In the genomic region with DNA sequence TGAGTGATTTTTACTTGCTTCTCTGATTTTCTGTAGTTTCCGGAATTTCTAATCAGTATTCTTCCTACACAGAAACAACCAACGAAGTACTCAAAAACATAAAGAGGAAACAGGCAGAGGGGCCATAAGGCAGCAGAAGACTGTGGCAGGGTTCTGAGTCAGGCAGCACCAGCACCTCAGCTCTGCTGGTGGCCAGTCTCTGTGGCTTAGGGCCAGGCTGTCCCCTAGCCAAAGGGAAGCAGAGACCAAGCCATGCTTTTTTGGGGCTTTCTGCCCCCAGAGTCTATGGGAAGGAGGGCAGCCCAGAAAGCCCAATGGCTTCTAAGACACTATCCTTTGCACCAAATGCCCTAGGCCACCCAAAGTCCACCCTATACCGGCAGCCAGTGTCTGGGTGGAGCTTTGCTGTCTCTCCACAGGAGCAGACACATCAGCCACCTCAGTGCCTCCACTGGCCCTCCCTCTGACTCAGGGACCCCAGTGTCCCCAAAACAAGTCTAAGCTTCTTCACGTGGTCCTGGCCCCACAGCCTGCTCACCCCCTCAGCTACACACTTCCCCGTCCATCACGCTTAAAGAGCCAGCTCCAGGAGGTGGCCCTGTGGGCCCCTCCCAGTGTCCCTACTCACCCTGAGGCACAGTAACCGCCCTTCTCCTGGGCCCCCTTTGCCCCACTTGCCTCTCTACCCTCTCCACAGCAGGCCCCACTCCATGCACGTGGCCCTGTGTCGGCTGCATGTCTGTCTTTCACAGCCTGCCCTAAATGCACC, we compare ENCODE assay signal across 9 cellular contexts. TPM values are rescaled to one million over a fixed set of nuclear protein-coding genes. Genes with fewer than 3 reads are reported as not detected.
DNase-seq lines count a peak whose midpoint lies in the region; FAIRE-seq and TF ChIP-seq lines count a peak whose summit lies in the region.
"Had no signal": no experiment of that assay in that cellular context is flagged by ENCODE, and none has a peak within 500 bp of the region (broad histone marks: within the 10 kb centered on the region; RNA-seq: fewer than 3 reads in every experiment).

No MANE protein-coding gene starts in this region.

- H3K36me3 ChIP-seq in muscle layer of colon (ENCODE audit: insufficient read depth, low read length) = peaks cover 17% of the 10 kb centered on the region
- no peaks in the 10 kb centered on the region for H3K36me3 ChIP-seq in uterus

- intact Hi-C loops in MCF 10A (cut with micrococcal nuclease) = no loop called here
- intact Hi-C loops in uterus (cut with DNase I; ENCODE audit: low total_unique reads) = no loop called here

- TF ChIP-seq CTCF in MCF 10A (IDR thresholded peaks at IDR 0.05; ENCODE audit: unreplicated experiment) (no peak), uterus (IDR thresholded peaks at IDR 0.05) (no peak)

- H3K4me1 Mint-ChIP-seq in activated naive CD4-positive, alpha-beta T cell treated with anti-CD3 and anti-CD28 coated beads, Interleukin-2, amount 50 U/mL, for 24 hours = peaks cover 62% of the 10 kb centered on the region
- peaks cover 30% of the 10 kb centered on the region for H3K4me1 Mint-ChIP-seq in MCF 10A (ENCODE audit: insufficient read depth, unreplicated experiment)

- H3K27me3 ChIP-seq in muscle layer of colon (ENCODE audit: control insufficient read depth in 1 of 2, insufficient read depth in 2 of 2, low read length in 2 of 2) = no peaks in the 10 kb centered on the region
- H3K27me3 ChIP-seq in uterus = no peaks in the 10 kb centered on the region

- peak overlapping the region; percentile 56 for H3K27ac Mint-ChIP-seq in activated naive CD4-positive, alpha-beta T cell treated with anti-CD3 and anti-CD28 coated beads, Interleukin-2, amount 50 U/mL, for 24 hours
- peak overlapping the region; percentile 81 for H3K27ac Mint-ChIP-seq in MCF 10A (ENCODE audit: low read depth, unreplicated experiment)

- POLR2A ChIA-PET in MCF 10A (lab: Yijun Ruan, JAX) = interaction anchor here (0.9 to 3.4 kb wide), 2 partner anchors 45 to 49 kb away, joined by 3 to 9 read pairs; a partner anchor contains a TSS

- no peaks in the 10 kb centered on the region for H3K9me3 Mint-ChIP-seq in activated naive CD4-positive, alpha-beta T cell treated with anti-CD3 and anti-CD28 coated beads, Interleukin-2, amount 50 U/mL, for 24 hours
- H3K9me3 Mint-ChIP-seq in MCF 10A (ENCODE audit: unreplicated experiment) = no peaks in the 10 kb centered on the region

- CTCF ChIA-PET in MCF 10A (lab: Yijun Ruan, JAX) = no interaction called here

- peak overlapping the region; percentile 58 for H3K27ac ChIP-seq in muscle layer of colon (ENCODE audit: low read depth, low read length)
- peak overlapping the region; percentile 75 to 93 for H3K27ac ChIP-seq in uterus

- peak overlapping the region; percentile 0 for H3K9ac ChIP-seq in muscle layer of colon (ENCODE audit: low read length)

- H3K4me3 ChIP-seq in muscle layer of colon (ENCODE audit: low read depth in 1 of 2, low read length in 2 of 2) (no peak overlapping the region), uterus (no peak overlapping the region)

- no peak for DNase-seq in activated naive CD4-positive, alpha-beta T cell treated with anti-CD3 and anti-CD28 coated beads, Interleukin-2, amount 50 U/mL, for 16 hours
- DNase-seq in MCF 10A (ENCODE audit: unreplicated experiment) = no peak
- DNase-seq in uterus = no peak
- DNase-seq in HTR-8/SVneo (ENCODE audit: insufficient read length, low spot score) = no peak
- no peak for DNase-seq in foreskin melanocyte
- no peak for DNase-seq in COLO829 (ENCODE audit: low spot score)
- DNase-seq: NCI-H2107 had no signal

- H3K4me1 ChIP-seq in muscle layer of colon (ENCODE audit: insufficient read depth, low read length) = peaks cover 90% of the 10 kb centered on the region
- H3K4me1 ChIP-seq in uterus = peaks cover 14 to 50% of the 10 kb centered on the region in 2 donors

- BruUV-seq in MCF 10A (replicated peaks; lab: Mats Ljungman, UMichigan) = no TSS peak

- H3K27me3 Mint-ChIP-seq in activated naive CD4-positive, alpha-beta T cell treated with anti-CD3 and anti-CD28 coated beads, Interleukin-2, amount 50 U/mL, for 24 hours = no peaks in the 10 kb centered on the region
- no peaks in the 10 kb centered on the region for H3K27me3 Mint-ChIP-seq in MCF 10A (ENCODE audit: insufficient read depth, unreplicated experiment)

- TF ChIP-seq POLR2A in uterus (IDR thresholded peaks at IDR 0.05) = no peak

- no peaks in the 10 kb centered on the region for H3K9me3 ChIP-seq in muscle layer of colon (ENCODE audit: low read length)
- no peaks in the 10 kb centered on the region for H3K9me3 ChIP-seq in uterus

- FAIRE-seq in HTR-8/SVneo (lab: Jason Lieb, UNC) = no peak

- peaks cover 9% of the 10 kb centered on the region for H3K36me3 Mint-ChIP-seq in activated naive CD4-positive, alpha-beta T cell treated with anti-CD3 and anti-CD28 coated beads, Interleukin-2, amount 50 U/mL, for 24 hours
- peaks cover 21% of the 10 kb centered on the region for H3K36me3 Mint-ChIP-seq in MCF 10A (ENCODE audit: insufficient read depth, unreplicated experiment)

- H3K4me3 Mint-ChIP-seq in activated naive CD4-positive, alpha-beta T cell treated with anti-CD3 and anti-CD28 coated beads, Interleukin-2, amount 50 U/mL, for 24 hours = no peak overlapping the region
- H3K4me3 Mint-ChIP-seq in MCF 10A (ENCODE audit: unreplicated experiment) = no peak overlapping the region

RNA-seq across cellular contexts. Expression of a gene that starts 46.2 kb away (rescaled TPM):
- 43.9 and 45.9 TPM in 2 replicates for total RNA-seq in MCF 10A (2022)
- 10 to 100 TPM in 3 of 4 donors, 1 to 10 TPM in 1; 4.1 to 92.0 (median 41.2) TPM for total RNA-seq in uterus

RNA-seq across cellular contexts. Expression of a gene that starts 49.1 kb away (rescaled TPM):
- total RNA-seq in MCF 10A (2022) = 14.2 and 20.2 TPM in 2 replicates
- total RNA-seq in uterus = 10 to 100 TPM; 13.1 to 41.1 (median 23.8) TPM

RNA-seq across cellular contexts. Expression of a gene that starts 52.8 kb away (rescaled TPM):
- not detected in 2 replicates for total RNA-seq in MCF 10A (2022)
- 10 to 100 TPM in 3 of 4 donors, under 1 TPM in 1; 0.51 to 29.9 (median 18.9) TPM for total RNA-seq in uterus
